10 cellular contexts compared by ENCODE assay signal in the genomic region with DNA sequence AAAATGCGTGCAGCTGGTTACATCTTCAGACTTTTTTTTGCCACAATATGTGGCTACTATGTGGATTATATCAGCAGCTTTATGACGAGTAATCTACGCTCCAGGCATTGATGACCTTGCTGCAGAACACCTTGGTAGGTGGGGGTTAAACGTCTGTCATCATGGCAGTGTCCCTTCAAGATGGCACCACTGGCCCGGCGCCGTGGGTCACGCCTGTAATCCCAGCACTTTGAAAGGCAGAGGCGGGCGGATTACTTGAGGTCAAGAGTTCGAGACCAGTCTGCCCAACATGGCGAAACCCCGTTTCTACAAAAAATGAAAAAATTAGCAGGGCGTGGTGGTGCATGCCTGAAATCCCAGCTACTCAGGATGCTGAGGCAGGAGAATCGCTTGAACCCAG.
"Had no signal": no experiment of that assay in that cellular context is flagged by ENCODE, and none has a peak within 500 bp of the region (broad histone marks: within the 10 kb centered on the region; RNA-seq: fewer than 3 reads in every experiment).

No MANE protein-coding gene starts in this region.

- H3K9ac ChIP-seq: GM23248 had no signal

- H3K9me3 ChIP-seq: HAP-1 had no signal

- H3K27ac ChIP-seq: GM23248 had no signal

- H3K36me3 ChIP-seq: HAP-1 had no signal

- H3K4me3 Mint-ChIP-seq: GM23338, H9, HFFc6 had no signal

- FAIRE-seq: H54 had no signal

- H3K27ac Mint-ChIP-seq: HFFc6 had no signal

- H2AFZ ChIP-seq: GM23248, GM23338 had no signal

- ATAC-seq: GM23338, HCT116 had no signal

- DNase-seq: GM23248, GOT3, H7, H9, HCEC 1CT, HFFc6 had no signal

- H3K4me3 ChIP-seq: GM23248, GM23338, HAP-1 had no signal

- H3K4me2 ChIP-seq: GM23338 had no signal
